ENCODE assay signal across 22 cellular contexts in genomic region chr19:35724560-35724959, GRCh38. TPM values are rescaled to one million over a fixed set of nuclear protein-coding genes. Genes with fewer than 3 reads are reported as not detected.
DNase-seq lines count a peak whose midpoint lies in the region; ATAC-seq, FAIRE-seq and TF ChIP-seq lines count a peak whose summit lies in the region.
"Had no signal": no experiment of that assay in that cellular context is flagged by ENCODE, and none has a peak within 500 bp of the region (broad histone marks: within the 10 kb centered on the region; RNA-seq: fewer than 3 reads in every experiment).

No MANE protein-coding gene starts in this region.

- TF ChIP-seq POLR2A in HepG2 (IDR thresholded peaks at IDR 0.05; ENCODE audit: insufficient read depth in 1 of 2, low read depth in 2 of 2, low read length in 2 of 2) (no peak), GM18505 (IDR thresholded peaks at IDR 0.05; ENCODE audit: borderline replicate concordance, extremely low read depth, insufficient read depth, insufficient read length) (no peak)

- CTCF ChIA-PET in HepG2 (lab: Yijun Ruan, JAX; ENCODE audit: low intra/inter-chr PET ratio, low total read pairs) = no interaction called here

- no peak overlapping the region for H3K4me3 ChIP-seq in HepG2 (replicated peaks in 1 of 3; ENCODE audit: insufficient read depth in 1 of 3, low read depth in 2 of 3, low read length in 3 of 3)
- H3K4me3 ChIP-seq: MG63, SJSA1 had no signal

- DNase-seq in stimulated activated naive CD8-positive, alpha-beta T cell treated with anti-CD3 and anti-CD28 coated beads, Interleukin-15, amount 100 ng/mL, for 72 hours = no peak
- DNase-seq in HepG2 (ENCODE audit: low spot score) (no peak), foreskin keratinocyte (no peak)
- DNase-seq: BE2C, DMS53, GDM1, MG63, NCI-H1417, NCI-H1694 treated with DMSO at 0.1 percent for 48 hours, NCI-H2081 treated with DMSO at 0.1 percent for 48 hours, NCI-H2171 treated with DMSO at 0.1 percent for 48 hours, NCI-H524 treated with DMSO at 0.1 percent for 48 hours, NCI-H82 had no signal

- intact Hi-C loops in HepG2 (cut with micrococcal nuclease; ENCODE audit: unreplicated experiment) = no loop called here

- WGBS in HepG2 (ENCODE audit: low lambda C conversion rate) = 97% methylated on average over 12 of the region's 12 CpGs

- no peak for FAIRE-seq in HepG2 (lab: Jason Lieb, UNC)
- FAIRE-seq: D721Med, RCC 7860 had no signal

- no peak for ATAC-seq in stimulated activated naive CD8-positive, alpha-beta T cell treated with anti-CD3 and anti-CD28 coated beads, Interleukin-15, amount 100 ng/mL, for 72 hours
- no peak for ATAC-seq in HepG2
- no peak for ATAC-seq in GM18505 (IDR thresholded peaks at IDR 0.05; ENCODE audit: unreplicated experiment)
- no peak for ATAC-seq in foreskin keratinocyte

- H3K4me1 ChIP-seq in HepG2 (ENCODE audit: insufficient read depth, low read length) = peaks cover 8% of the 10 kb centered on the region
- H3K4me1 ChIP-seq in foreskin keratinocyte = no peaks in the 10 kb centered on the region
- H3K4me1 ChIP-seq: BE2C, SJSA1 had no signal

- H3K27me3 ChIP-seq in HepG2 (ENCODE audit: control insufficient read depth in 1 of 2, insufficient read depth in 2 of 2, low read length in 2 of 2) = no peaks in the 10 kb centered on the region
- no peaks in the 10 kb centered on the region for H3K27me3 ChIP-seq in foreskin keratinocyte
- H3K27me3 ChIP-seq: BE2C, MG63, SJSA1 had no signal

- H3K36me3 ChIP-seq in HepG2 (replicated peaks in 1 of 2; ENCODE audit: control insufficient read depth in 1 of 2, insufficient read depth in 2 of 2, low read length in 2 of 2) = peaks cover 61 to 88% of the 10 kb centered on the region in 2 experiments

- in situ Hi-C loops in HepG2 (cut with HindIII; ENCODE audit: extremely low pct_ligation_motif_present, low pct_unique_long_range_greater_than_20kb) = no loop called here

- no peak for TF ChIP-seq CTCF in HepG2 (CRISPR knock-in tag; IDR thresholded peaks at IDR 0.05)
- TF ChIP-seq CTCF in foreskin keratinocyte (conservative IDR thresholded peaks at IDR 0.05) = no peak

- no peaks in the 10 kb centered on the region for H3K9me3 ChIP-seq in HepG2 (ENCODE audit: low read length)
- H3K9me3 ChIP-seq: BE2C, MG63, SJSA1 had no signal

- no peaks in the 10 kb centered on the region for H3K9me3 Mint-ChIP-seq in stimulated activated naive CD8-positive, alpha-beta T cell treated with anti-CD3 and anti-CD28 coated beads, Interleukin-15, Interleukin-2, amounts not matched to agents 100 ng/mL and 50 ng/mL, for 24 hours
- H3K9me3 Mint-ChIP-seq in stimulated activated naive CD8-positive, alpha-beta T cell treated with anti-CD3 and anti-CD28 coated beads, Interleukin-15, amount 100 ng/mL, for 72 hours = no peaks in the 10 kb centered on the region

- TF ChIP-seq EP300 in HepG2 (IDR thresholded peaks at IDR 0.05; ENCODE audit: low read depth in 2 of 2, low read length in 2 of 2) (no peak), HepG2 (CRISPR knock-in tag; IDR thresholded peaks at IDR 0.05; ENCODE audit: borderline replicate concordance) (no peak)

- H3K4me3 Mint-ChIP-seq in stimulated activated naive CD8-positive, alpha-beta T cell treated with anti-CD3 and anti-CD28 coated beads, Interleukin-15, Interleukin-2, amounts not matched to agents 100 ng/mL and 50 ng/mL, for 24 hours = no peak overlapping the region
- H3K4me3 Mint-ChIP-seq in stimulated activated naive CD8-positive, alpha-beta T cell treated with anti-CD3 and anti-CD28 coated beads, Interleukin-15, amount 100 ng/mL, for 72 hours = no peak overlapping the region

- H3K27ac ChIP-seq in HepG2 (ENCODE audit: extremely low read length, insufficient read depth, low read length) = no peak overlapping the region
- H3K27ac ChIP-seq in foreskin keratinocyte = no peak overlapping the region
- H3K27ac ChIP-seq: SJSA1 had no signal

- peaks cover 7% of the 10 kb centered on the region for H3K79me2 ChIP-seq in HepG2 (ENCODE audit: insufficient read depth, low read length)

- no peak for TF ChIP-seq RAD21 in HepG2 (CRISPR knock-in tag; IDR thresholded peaks at IDR 0.05)

- POLR2A ChIA-PET in HepG2 (lab: Yijun Ruan, JAX) = interaction anchor here (1.6 kb wide), 1 partner anchor 16 kb away, joined by 5 read pairs; no protein-coding TSS in a partner anchor

- BruUV-seq in HepG2 (replicated peaks; lab: Mats Ljungman, UMichigan) = no TSS peak

- no peaks in the 10 kb centered on the region for H3K27me3 Mint-ChIP-seq in stimulated activated naive CD8-positive, alpha-beta T cell treated with anti-CD3 and anti-CD28 coated beads, Interleukin-15, Interleukin-2, amounts not matched to agents 100 ng/mL and 50 ng/mL, for 24 hours
- H3K27me3 Mint-ChIP-seq in stimulated activated naive CD8-positive, alpha-beta T cell treated with anti-CD3 and anti-CD28 coated beads, Interleukin-15, amount 100 ng/mL, for 72 hours = no peaks in the 10 kb centered on the region

- H3K4me2 ChIP-seq in HepG2 (ENCODE audit: low read depth, low read length) = no peak overlapping the region

- no peaks in the 10 kb centered on the region for H4K20me1 ChIP-seq in HepG2 (ENCODE audit: insufficient read depth, low read length)

- no peak overlapping the region for H2AFZ ChIP-seq in HepG2 (ENCODE audit: low read length)

- H3K9ac ChIP-seq in HepG2 (ENCODE audit: insufficient read depth, low read depth, low read length) = no peak overlapping the region

- peaks cover 9% of the 10 kb centered on the region for H3K4me1 Mint-ChIP-seq in stimulated activated naive CD8-positive, alpha-beta T cell treated with anti-CD3 and anti-CD28 coated beads, Interleukin-15, Interleukin-2, amounts not matched to agents 100 ng/mL and 50 ng/mL, for 24 hours (ENCODE audit: low read depth)
- H3K4me1 Mint-ChIP-seq in stimulated activated naive CD8-positive, alpha-beta T cell treated with anti-CD3 and anti-CD28 coated beads, Interleukin-15, amount 100 ng/mL, for 72 hours = peaks cover 44% of the 10 kb centered on the region

- peaks cover 83% of the 10 kb centered on the region for H3K36me3 Mint-ChIP-seq in stimulated activated naive CD8-positive, alpha-beta T cell treated with anti-CD3 and anti-CD28 coated beads, Interleukin-15, Interleukin-2, amounts not matched to agents 100 ng/mL and 50 ng/mL, for 24 hours (ENCODE audit: low read depth)

- peak overlapping the region; percentile 55 for H3K27ac Mint-ChIP-seq in stimulated activated naive CD8-positive, alpha-beta T cell treated with anti-CD3 and anti-CD28 coated beads, Interleukin-15, Interleukin-2, amounts not matched to agents 100 ng/mL and 50 ng/mL, for 24 hours
- H3K27ac Mint-ChIP-seq in stimulated activated naive CD8-positive, alpha-beta T cell treated with anti-CD3 and anti-CD28 coated beads, Interleukin-15, amount 100 ng/mL, for 72 hours = peak overlapping the region in 1 of 2 donors; percentile 80

RNA-seq across cellular contexts. Expression of gene KMT2B, which starts 6.8 kb away (rescaled TPM):
- total RNA-seq in HepG2 (2016; rRNA removed; fragmentation: Illumina TruSeq; extraction: Trizol) = 6.2 TPM in 2 replicates
- total RNA-seq in HepG2 (2016; cell fraction: cytosol; rRNA removed; fragmentation: Illumina TruSeq; extraction: Trizol; ENCODE audit: low read depth) = 2.6 TPM in 2 replicates
- total RNA-seq in HepG2 (2016; cell fraction: insoluble cytoplasmic fraction; rRNA removed; fragmentation: Illumina TruSeq; extraction: Trizol) = 4.4 and 5.3 TPM in 2 replicates
- 3.8 and 4.1 TPM in 2 replicates for total RNA-seq in HepG2 (2016; cell fraction: membrane; rRNA removed; fragmentation: Illumina TruSeq; extraction: Trizol)
- 14.7 and 15.4 TPM in 2 replicates for total RNA-seq in HepG2 (2016; cell fraction: nucleus; rRNA removed; fragmentation: Illumina TruSeq; extraction: Trizol)
- 16.9 and 19.2 TPM in 2 replicates for polyA plus RNA-seq in HepG2 (2011; rRNA removed)
- polyA plus RNA-seq in HepG2 (2011; cell fraction: cytosol; rRNA removed) = 9.3 and 10.9 TPM in 2 replicates
- polyA plus RNA-seq in HepG2 (2011; cell fraction: nucleus; rRNA removed) = 113 and 130 TPM in 2 replicates
- 20.4 and 30.9 TPM in 2 replicates for polyA plus RNA-seq in HepG2 (2012)
- polyA plus RNA-seq in HepG2 (2016; cell fraction: cytosol; fragmentation: Illumina TruSeq; extraction: Trizol; ENCODE audit: low read depth) = 2.5 and 3.0 TPM in 2 replicates
- 10.8 and 11.6 TPM in 2 replicates for polyA plus RNA-seq in HepG2 (2016; cell fraction: insoluble cytoplasmic fraction; fragmentation: Illumina TruSeq; extraction: Trizol; ENCODE audit: low read depth)
- 5.5 and 6.5 TPM in 2 replicates for polyA plus RNA-seq in HepG2 (2016; cell fraction: membrane; fragmentation: Illumina TruSeq; extraction: Trizol; ENCODE audit: low read depth)
- 69.3 and 89.2 TPM in 2 replicates for polyA plus RNA-seq in HepG2 (2016; cell fraction: nucleus; fragmentation: Illumina TruSeq; extraction: Trizol; ENCODE audit: insufficient read depth, low read depth)
- polyA minus RNA-seq in HepG2 (2011; rRNA and poly(A)+ RNA removed; ENCODE audit: low replicate concordance) = 11.1 and 11.4 TPM in 2 replicates
- polyA minus RNA-seq in HepG2 (2011; cell fraction: cytosol; rRNA and poly(A)+ RNA removed) = 4.3 and 4.4 TPM in 2 replicates
- 13.3 and 13.6 TPM in 2 replicates for polyA minus RNA-seq in HepG2 (2011; cell fraction: nucleus; rRNA and poly(A)+ RNA removed)
- total RNA-seq in foreskin keratinocyte = 12.9 and 13.0 TPM in 2 replicates
- polyA plus RNA-seq in foreskin keratinocyte = 16.7 and 17.3 TPM in 2 replicates

RNA-seq across cellular contexts. Expression of gene IGFLR1, which starts 17.7 kb away (rescaled TPM):
- total RNA-seq in HepG2 (2016; rRNA removed; fragmentation: Illumina TruSeq; extraction: Trizol) (3.4 and 5.4 TPM in 2 replicates), foreskin keratinocyte (3.4 and 3.8 TPM in 2 replicates)
- 9.3 and 12.1 TPM in 2 replicates for total RNA-seq in HepG2 (2016; cell fraction: cytosol; rRNA removed; fragmentation: Illumina TruSeq; extraction: Trizol; ENCODE audit: low read depth)
- 3.8 and 6.5 TPM in 2 replicates for total RNA-seq in HepG2 (2016; cell fraction: insoluble cytoplasmic fraction; rRNA removed; fragmentation: Illumina TruSeq; extraction: Trizol)
- 11.9 and 15.5 TPM in 2 replicates for total RNA-seq in HepG2 (2016; cell fraction: membrane; rRNA removed; fragmentation: Illumina TruSeq; extraction: Trizol)
- total RNA-seq in HepG2 (2016; cell fraction: nucleus; rRNA removed; fragmentation: Illumina TruSeq; extraction: Trizol) = 2.7 and 3.9 TPM in 2 replicates
- polyA plus RNA-seq in HepG2 (2011; rRNA removed) (7.4 and 8.9 TPM in 2 replicates), foreskin keratinocyte (4.7 and 6.2 TPM in 2 replicates)
- polyA plus RNA-seq in HepG2 (2011; cell fraction: cytosol; rRNA removed) = 6.5 and 8.4 TPM in 2 replicates
- 22.4 and 23.0 TPM in 2 replicates for polyA plus RNA-seq in HepG2 (2011; cell fraction: nucleus; rRNA removed)
- 2.8 and 4.2 TPM in 2 replicates for polyA plus RNA-seq in HepG2 (2012)
- 22.3 and 24.5 TPM in 2 replicates for polyA plus RNA-seq in HepG2 (2016; cell fraction: cytosol; fragmentation: Illumina TruSeq; extraction: Trizol; ENCODE audit: low read depth)
- 6.5 and 10.6 TPM in 2 replicates for polyA plus RNA-seq in HepG2 (2016; cell fraction: insoluble cytoplasmic fraction; fragmentation: Illumina TruSeq; extraction: Trizol; ENCODE audit: low read depth)
- polyA plus RNA-seq in HepG2 (2016; cell fraction: membrane; fragmentation: Illumina TruSeq; extraction: Trizol; ENCODE audit: low read depth) = 24.0 and 25.4 TPM in 2 replicates
- 11.7 and 17.1 TPM in 2 replicates for polyA plus RNA-seq in HepG2 (2016; cell fraction: nucleus; fragmentation: Illumina TruSeq; extraction: Trizol; ENCODE audit: insufficient read depth, low read depth)
- 4.9 and 7.7 TPM in 2 replicates for polyA minus RNA-seq in HepG2 (2011; rRNA and poly(A)+ RNA removed; ENCODE audit: low replicate concordance)
- polyA minus RNA-seq in HepG2 (2011; cell fraction: cytosol; rRNA and poly(A)+ RNA removed) = 1.3 and 3.7 TPM in 2 replicates
- 2.8 and 3.2 TPM in 2 replicates for polyA minus RNA-seq in HepG2 (2011; cell fraction: nucleus; rRNA and poly(A)+ RNA removed)

RNA-seq across cellular contexts. Expression of gene ZBTB32, which starts 20.2 kb away (rescaled TPM):
- total RNA-seq in HepG2 (2016; rRNA removed; fragmentation: Illumina TruSeq; extraction: Trizol) (not detected in 2 replicates), foreskin keratinocyte (not detected in 2 replicates)
- total RNA-seq in HepG2 (2016; cell fraction: cytosol; rRNA removed; fragmentation: Illumina TruSeq; extraction: Trizol; ENCODE audit: low read depth) = not detected in 2 replicates
- total RNA-seq in HepG2 (2016; cell fraction: insoluble cytoplasmic fraction; rRNA removed; fragmentation: Illumina TruSeq; extraction: Trizol) = not detected in 2 replicates
- total RNA-seq in HepG2 (2016; cell fraction: membrane; rRNA removed; fragmentation: Illumina TruSeq; extraction: Trizol) = not detected in 2 replicates
- not detected in 2 replicates for total RNA-seq in HepG2 (2016; cell fraction: nucleus; rRNA removed; fragmentation: Illumina TruSeq; extraction: Trizol)
- polyA plus RNA-seq in HepG2 (2011; rRNA removed) (not detected in 2 replicates), foreskin keratinocyte (not detected in 2 replicates)
- not detected in 2 replicates for polyA plus RNA-seq in HepG2 (2011; cell fraction: cytosol; rRNA removed)
- polyA plus RNA-seq in HepG2 (2011; cell fraction: nucleus; rRNA removed) = not detected in 2 replicates
- polyA plus RNA-seq in HepG2 (2012) = 0.50 TPM in 1 of 2 replicates, not detected in the other
- not detected in 2 replicates for polyA plus RNA-seq in HepG2 (2016; cell fraction: cytosol; fragmentation: Illumina TruSeq; extraction: Trizol; ENCODE audit: low read depth)
- not detected in 2 replicates for polyA plus RNA-seq in HepG2 (2016; cell fraction: insoluble cytoplasmic fraction; fragmentation: Illumina TruSeq; extraction: Trizol; ENCODE audit: low read depth)
- not detected in 2 replicates for polyA plus RNA-seq in HepG2 (2016; cell fraction: membrane; fragmentation: Illumina TruSeq; extraction: Trizol; ENCODE audit: low read depth)
- not detected in 2 replicates for polyA plus RNA-seq in HepG2 (2016; cell fraction: nucleus; fragmentation: Illumina TruSeq; extraction: Trizol; ENCODE audit: insufficient read depth, low read depth)
- not detected in 2 replicates for polyA minus RNA-seq in HepG2 (2011; rRNA and poly(A)+ RNA removed; ENCODE audit: low replicate concordance)
- not detected in 2 replicates for polyA minus RNA-seq in HepG2 (2011; cell fraction: cytosol; rRNA and poly(A)+ RNA removed)
- polyA minus RNA-seq in HepG2 (2011; cell fraction: nucleus; rRNA and poly(A)+ RNA removed) = not detected in 2 replicates
- total RNA-seq: A673, H4, LHCN-M2, OCI-LY7, SJSA1 had no signal

RNA-seq across cellular contexts. Expression of gene U2AF1L4, which starts 20.7 kb away (rescaled TPM):
- total RNA-seq in HepG2 (2016; rRNA removed; fragmentation: Illumina TruSeq; extraction: Trizol) = 4.7 and 7.9 TPM in 2 replicates
- 2.5 and 3.0 TPM in 2 replicates for total RNA-seq in HepG2 (2016; cell fraction: cytosol; rRNA removed; fragmentation: Illumina TruSeq; extraction: Trizol; ENCODE audit: low read depth)
- total RNA-seq in HepG2 (2016; cell fraction: insoluble cytoplasmic fraction; rRNA removed; fragmentation: Illumina TruSeq; extraction: Trizol) = 3.4 and 7.8 TPM in 2 replicates
- 4.2 and 5.2 TPM in 2 replicates for total RNA-seq in HepG2 (2016; cell fraction: membrane; rRNA removed; fragmentation: Illumina TruSeq; extraction: Trizol)
- total RNA-seq in HepG2 (2016; cell fraction: nucleus; rRNA removed; fragmentation: Illumina TruSeq; extraction: Trizol) = 8.5 and 9.9 TPM in 2 replicates
- 14.2 and 15.4 TPM in 2 replicates for polyA plus RNA-seq in HepG2 (2011; rRNA removed)
- 6.5 and 9.4 TPM in 2 replicates for polyA plus RNA-seq in HepG2 (2011; cell fraction: cytosol; rRNA removed)
- 90.7 and 113 TPM in 2 replicates for polyA plus RNA-seq in HepG2 (2011; cell fraction: nucleus; rRNA removed)
- 8.2 and 8.6 TPM in 2 replicates for polyA plus RNA-seq in HepG2 (2012)
- polyA plus RNA-seq in HepG2 (2016; cell fraction: cytosol; fragmentation: Illumina TruSeq; extraction: Trizol; ENCODE audit: low read depth) = 3.5 and 5.0 TPM in 2 replicates
- polyA plus RNA-seq in HepG2 (2016; cell fraction: insoluble cytoplasmic fraction; fragmentation: Illumina TruSeq; extraction: Trizol; ENCODE audit: low read depth) = 4.8 and 6.9 TPM in 2 replicates
- 5.2 and 5.8 TPM in 2 replicates for polyA plus RNA-seq in HepG2 (2016; cell fraction: membrane; fragmentation: Illumina TruSeq; extraction: Trizol; ENCODE audit: low read depth)
- 36.4 and 41.6 TPM in 2 replicates for polyA plus RNA-seq in HepG2 (2016; cell fraction: nucleus; fragmentation: Illumina TruSeq; extraction: Trizol; ENCODE audit: insufficient read depth, low read depth)
- polyA minus RNA-seq in HepG2 (2011; rRNA and poly(A)+ RNA removed; ENCODE audit: low replicate concordance) = 9.3 and 10.1 TPM in 2 replicates
- 1.6 and 1.9 TPM in 2 replicates for polyA minus RNA-seq in HepG2 (2011; cell fraction: cytosol; rRNA and poly(A)+ RNA removed)
- polyA minus RNA-seq in HepG2 (2011; cell fraction: nucleus; rRNA and poly(A)+ RNA removed) = 17.0 and 19.3 TPM in 2 replicates
- total RNA-seq in foreskin keratinocyte = 10.4 and 12.7 TPM in 2 replicates
- polyA plus RNA-seq in foreskin keratinocyte = 15.1 and 18.4 TPM in 2 replicates

RNA-seq across cellular contexts. Expression of gene PSENEN, which starts 20.9 kb away (rescaled TPM):
- 20.0 and 34.2 TPM in 2 replicates for total RNA-seq in HepG2 (2016; rRNA removed; fragmentation: Illumina TruSeq; extraction: Trizol)
- total RNA-seq in HepG2 (2016; cell fraction: cytosol; rRNA removed; fragmentation: Illumina TruSeq; extraction: Trizol; ENCODE audit: low read depth) = 8.3 and 8.7 TPM in 2 replicates
- 22.6 and 36.6 TPM in 2 replicates for total RNA-seq in HepG2 (2016; cell fraction: insoluble cytoplasmic fraction; rRNA removed; fragmentation: Illumina TruSeq; extraction: Trizol)
- total RNA-seq in HepG2 (2016; cell fraction: membrane; rRNA removed; fragmentation: Illumina TruSeq; extraction: Trizol) = 9.0 and 11.8 TPM in 2 replicates
- 25.9 and 30.1 TPM in 2 replicates for total RNA-seq in HepG2 (2016; cell fraction: nucleus; rRNA removed; fragmentation: Illumina TruSeq; extraction: Trizol)
- 16.9 and 22.6 TPM in 2 replicates for polyA plus RNA-seq in HepG2 (2011; rRNA removed)
- 13.2 and 17.3 TPM in 2 replicates for polyA plus RNA-seq in HepG2 (2011; cell fraction: cytosol; rRNA removed)
- 9.9 and 11.5 TPM in 2 replicates for polyA plus RNA-seq in HepG2 (2011; cell fraction: nucleus; rRNA removed)
- polyA plus RNA-seq in HepG2 (2012) = 16.1 and 18.5 TPM in 2 replicates
- polyA plus RNA-seq in HepG2 (2016; cell fraction: cytosol; fragmentation: Illumina TruSeq; extraction: Trizol; ENCODE audit: low read depth) = 12.4 and 17.6 TPM in 2 replicates
- 30.0 and 36.1 TPM in 2 replicates for polyA plus RNA-seq in HepG2 (2016; cell fraction: insoluble cytoplasmic fraction; fragmentation: Illumina TruSeq; extraction: Trizol; ENCODE audit: low read depth)
- polyA plus RNA-seq in HepG2 (2016; cell fraction: membrane; fragmentation: Illumina TruSeq; extraction: Trizol; ENCODE audit: low read depth) = 12.5 and 13.2 TPM in 2 replicates
- 55.1 and 70.2 TPM in 2 replicates for polyA plus RNA-seq in HepG2 (2016; cell fraction: nucleus; fragmentation: Illumina TruSeq; extraction: Trizol; ENCODE audit: insufficient read depth, low read depth)
- polyA minus RNA-seq in HepG2 (2011; rRNA and poly(A)+ RNA removed; ENCODE audit: low replicate concordance) = 24.1 and 61.3 TPM in 2 replicates
- 4.3 and 4.7 TPM in 2 replicates for polyA minus RNA-seq in HepG2 (2011; cell fraction: cytosol; rRNA and poly(A)+ RNA removed)
- 3.0 and 7.3 TPM in 2 replicates for polyA minus RNA-seq in HepG2 (2011; cell fraction: nucleus; rRNA and poly(A)+ RNA removed)
- 63.7 and 75.8 TPM in 2 replicates for total RNA-seq in foreskin keratinocyte
- polyA plus RNA-seq in foreskin keratinocyte = 118 and 136 TPM in 2 replicates
